36 cellular contexts compared by ENCODE assay signal in the genomic region with DNA sequence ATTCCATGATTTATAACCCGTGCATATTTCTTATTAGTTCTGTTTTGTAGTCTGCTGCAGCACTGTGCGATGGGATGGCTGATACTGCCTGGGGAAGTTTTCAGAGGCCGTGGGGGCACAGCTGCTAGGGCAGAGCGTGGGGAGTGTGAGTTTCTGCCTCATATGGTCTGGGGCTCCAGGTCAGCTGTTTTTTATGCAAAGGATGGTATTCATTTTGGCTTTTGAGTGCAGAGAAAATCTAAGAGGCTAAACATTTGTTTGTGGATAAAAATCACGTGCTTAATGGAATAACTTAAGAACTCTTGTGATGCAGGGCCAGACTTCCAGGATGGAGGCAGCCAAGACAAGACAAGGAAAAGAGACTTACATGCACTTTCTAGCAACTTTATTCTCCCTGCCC. TPM values are rescaled to one million over a fixed set of nuclear protein-coding genes. Genes with fewer than 3 reads are reported as not detected.
"Had no signal": no experiment of that assay in that cellular context is flagged by ENCODE, and none has a peak within 500 bp of the region (broad histone marks: within the 10 kb centered on the region; RNA-seq: fewer than 3 reads in every experiment).

No MANE protein-coding gene starts in this region.

- H3K4me1 Mint-ChIP-seq: activated B cell treated with CpG ODN at 0.5 μM for 24 hours had no signal

- DNase-seq: activated B cell treated with CpG ODN at 0.5 μM for 24 hours; activated CD4-positive, alpha-beta memory T cell treated with anti-CD3 and anti-CD28 coated beads for 36 hours; activated CD4-positive, alpha-beta T cell treated with anti-CD3 and anti-CD28 coated beads for 4 hours; activated CD4-positive, alpha-beta T cell treated with anti-CD3 and anti-CD28 coated beads, Interleukin-2, amount 50 U/mL, for 1 hour; activated CD4-positive, CD25-positive, alpha-beta regulatory T cell treated with anti-CD3 and anti-CD28 coated beads, Interleukin-2, amount 50 U/mL, for 72 hours; activated CD8-positive, alpha-beta memory T cell treated with anti-CD3 and anti-CD28 coated beads, Interleukin-2, amount 50 U/mL, for 4 hours; activated gamma-delta T cell treated with Interleukin-2 at 50 U/mL for 16 hours; activated naive CD4-positive, alpha-beta T cell treated with anti-CD3 and anti-CD28 coated beads for 36 hours; activated T-cell treated with anti-CD3 and anti-CD28 coated beads for 4 hours; activated T-cell treated with anti-CD3 and anti-CD28 coated beads, Interleukin-2, amount 50 U/mL, for 4 hours; adrenal gland; body of pancreas; MM.1S; MV-4-11; NCI-H1092; NCI-H1436 treated with DMSO at 0.1 percent for 48 hours; NCI-H1694 treated with DMSO at 0.1 percent for 48 hours; NCI-H2029; NCI-H2171; NCI-H510A; NCI-H526; NCI-H748 treated with DMSO at 0.1 percent for 48 hours; NK-92 treated with Interleukin-12 subunit alpha and Interleukin-12 subunit beta, amount 100 ng/mL, for 24 hours; PC-3; Peyer's patch; RPMI8226; SHP77 treated with DMSO at 0.1 percent for 48 hours; SK-N-SH; T-helper 1 cell; T-helper 2 cell; T-helper 9 cell had no signal

- H3K27ac ChIP-seq: adrenal gland, body of pancreas, KMS-11, Peyer's patch, SJSA1, VCaP had no signal

- H3K4me3 Mint-ChIP-seq: activated B cell treated with CpG ODN at 0.5 μM for 24 hours; activated CD4-positive, alpha-beta memory T cell treated with anti-CD3 and anti-CD28 coated beads for 36 hours; activated naive CD4-positive, alpha-beta T cell treated with anti-CD3 and anti-CD28 coated beads for 36 hours; activated T-cell treated with anti-CD3 and anti-CD28 coated beads, Interleukin-2, amount 50 U/mL, for 4 hours; activated T-helper 1 cell treated with anti-CD3 and anti-CD28 coated beads, Interleukin-12 subunit alpha, Interleukin-12 subunit beta, Interleukin-2, Interleukin-4 antibody, amounts not matched to agents 30 ng/mL and 10 ng/mL and 1 ng/mL, durations not matched to agents 14 hours and 24 hours and 36 hours had no signal

- H3K27me3 ChIP-seq: adrenal gland, body of pancreas, Peyer's patch, SJSA1 had no signal

- H3K9me3 ChIP-seq: adrenal gland, body of pancreas, Peyer's patch, SJSA1, SK-N-SH had no signal

- H3K36me3 Mint-ChIP-seq: activated CD4-positive, alpha-beta memory T cell treated with anti-CD3 and anti-CD28 coated beads for 36 hours; activated naive CD4-positive, alpha-beta T cell treated with anti-CD3 and anti-CD28 coated beads, Interleukin-2, amount 50 U/mL, for 72 hours had no signal

- H3K9me3 Mint-ChIP-seq: activated B cell treated with CpG ODN at 0.5 μM for 24 hours; activated CD4-positive, alpha-beta memory T cell treated with anti-CD3 and anti-CD28 coated beads for 36 hours; activated naive CD4-positive, alpha-beta T cell treated with anti-CD3 and anti-CD28 coated beads for 36 hours; activated naive CD4-positive, alpha-beta T cell treated with anti-CD3 and anti-CD28 coated beads, Interleukin-2, amount 50 U/mL, for 72 hours; activated T-cell treated with anti-CD3 and anti-CD28 coated beads, Interleukin-2, amount 50 U/mL, for 4 hours; activated T-helper 1 cell treated with anti-CD3 and anti-CD28 coated beads, Interleukin-12 subunit alpha, Interleukin-12 subunit beta, Interleukin-2, Interleukin-4 antibody, amounts not matched to agents 30 ng/mL and 10 ng/mL and 1 ng/mL, durations not matched to agents 14 hours and 24 hours and 36 hours had no signal

- H3K36me3 ChIP-seq: adrenal gland, Peyer's patch, SJSA1 had no signal

- H3K9ac ChIP-seq: KMS-11, SK-N-SH had no signal

- ATAC-seq: activated naive CD4-positive, alpha-beta T cell treated with anti-CD3 and anti-CD28 coated beads, Interleukin-2, amount 50 U/mL, for 72 hours; activated T-cell treated with anti-CD3 and anti-CD28 coated beads, Interleukin-2, amount 50 U/mL, for 4 hours; body of pancreas; PC-3 had no signal

- H3K4me1 ChIP-seq: Peyer's patch, SJSA1 had no signal

- H3K4me3 ChIP-seq: adrenal gland, body of pancreas, Peyer's patch, SJSA1 had no signal

- H3K4me2 ChIP-seq: KMS-11, SK-N-SH had no signal

- H3K27ac Mint-ChIP-seq: activated B cell treated with CpG ODN at 0.5 μM for 24 hours; activated CD4-positive, alpha-beta memory T cell treated with anti-CD3 and anti-CD28 coated beads for 36 hours; activated naive CD4-positive, alpha-beta T cell treated with anti-CD3 and anti-CD28 coated beads for 36 hours; activated naive CD4-positive, alpha-beta T cell treated with anti-CD3 and anti-CD28 coated beads, Interleukin-2, amount 50 U/mL, for 72 hours; activated T-helper 1 cell treated with anti-CD3 and anti-CD28 coated beads, Interleukin-12 subunit alpha, Interleukin-12 subunit beta, Interleukin-2, Interleukin-4 antibody, amounts not matched to agents 30 ng/mL and 10 ng/mL and 1 ng/mL, durations not matched to agents 14 hours and 24 hours and 36 hours had no signal

RNA-seq across cellular contexts. Expression of a gene that starts 45.6 kb away (rescaled TPM):
- total RNA-seq: activated CD4-positive, alpha-beta memory T cell treated with anti-CD3 and anti-CD28 coated beads for 36 hours; activated naive CD4-positive, alpha-beta T cell treated with anti-CD3 and anti-CD28 coated beads for 36 hours; activated naive CD4-positive, alpha-beta T cell treated with anti-CD3 and anti-CD28 coated beads, Interleukin-2, amount 50 U/mL, for 72 hours; activated T-cell treated with anti-CD3 and anti-CD28 coated beads, Interleukin-2, amount 50 U/mL, for 4 hours; activated T-helper 1 cell treated with anti-CD3 and anti-CD28 coated beads, Interleukin-12 subunit alpha, Interleukin-12 subunit beta, Interleukin-2, Interleukin-4 antibody, amounts not matched to agents 30 ng/mL and 10 ng/mL and 1 ng/mL, durations not matched to agents 14 hours and 24 hours and 36 hours; body of pancreas; SJSA1 had no signal
